ENCODE assay signal across 1 cellular context in genomic region chr10:101301111-101301731, GRCh38.
TF ChIP-seq lines count a peak whose summit lies in the region.

No MANE protein-coding gene starts in this region.

TF ChIP-seq in K562, 482 proteins besides CTCF, POLR2A, EP300 and RAD21 (continued from another document and continues in another):
- TF ChIP-seq MLLT1 (IDR thresholded peaks at IDR 0.05) (0 out of 4 replicates have a peak, but pooled peaks of 1 of the 2 experiments have one; percentile 28), MGA (IDR thresholded peaks at IDR 0.05) (peak; percentile 29; the same call in 1 of the 2 replicates), ETS1 (conservative IDR thresholded peaks at IDR 0.05; ENCODE audit: control insufficient read depth, low read depth, low read length) (no peak), JUNB (CRISPR knock-in tag; conservative IDR thresholded peaks at IDR 0.05) (no peak), ZNF79 (CRISPR knock-in tag; IDR thresholded peaks at IDR 0.05; ENCODE audit: low read depth) (no peak), STAG1 (CRISPR knock-in tag; IDR thresholded peaks at IDR 0.05; ENCODE audit: borderline replicate concordance) (peak; percentile 66; the same call in 1 of the 2 replicates), POLR3G (IDR thresholded peaks at IDR 0.05; ENCODE audit: extremely low read depth, insufficient read length, insufficient replicate concordance) (no peak), XRCC4 (IDR thresholded peaks at IDR 0.05; ENCODE audit: extremely low read depth, insufficient read depth, insufficient read length) (no peak), ZNF444 (CRISPR knock-in tag; IDR thresholded peaks at IDR 0.05) (no peak), ZNF354B (CRISPR knock-in tag; IDR thresholded peaks at IDR 0.05) (no peak), RBFOX2 (IDR thresholded peaks at IDR 0.05; ENCODE audit: low read depth, low read length) (no peak), ZNF639 (CRISPR knock-in tag; conservative IDR thresholded peaks at IDR 0.05 in 1 of 2, IDR thresholded peaks at IDR 0.05 in 1 of 2) (no peak), ETV6 (IDR thresholded peaks at IDR 0.05; ENCODE audit: borderline replicate concordance in 1 of 2, low read depth in 2 of 2, low read length in 1 of 2) (no peak), ETV6 (CRISPR knock-in tag; IDR thresholded peaks at IDR 0.05; ENCODE audit: borderline replicate concordance) (no peak), CTCFL (IDR thresholded peaks at IDR 0.05; ENCODE audit: borderline replicate concordance, insufficient read depth, low read depth, low read length, poor library complexity, severe bottlenecking) (no peak), KDM4B (IDR thresholded peaks at IDR 0.05; ENCODE audit: borderline replicate concordance in 2 of 2, low read depth in 1 of 2) (no peak), ZNF24 (IDR thresholded peaks at IDR 0.05) (no peak), SMC3 (conservative IDR thresholded peaks at IDR 0.05; ENCODE audit: insufficient read depth, low read depth, low read length) (peak; percentile 74), TAL1 (IDR thresholded peaks at IDR 0.05) (no peak), ZNF512 (tag; IDR thresholded peaks at IDR 0.05) (peak; percentile 95), HBP1 (CRISPR knock-in tag; IDR thresholded peaks at IDR 0.05) (0 out of 2 replicates have a peak, but pooled peaks have one; percentile 21), NONO (IDR thresholded peaks at IDR 0.05; ENCODE audit: low read depth in 2 of 2, low read length in 1 of 2) (no peak), DEAF1 (CRISPR knock-in tag; IDR thresholded peaks at IDR 0.05) (peak; percentile 73; the same call in 1 of the 2 replicates), ZNF518B (CRISPR knock-in tag; IDR thresholded peaks at IDR 0.05) (no peak)
